1 cellular context compared by ENCODE assay signal in genomic region chr3:125003369-125003853, GRCh38.
TF ChIP-seq lines count a peak whose summit lies in the region.

No MANE protein-coding gene starts in this region.

TF ChIP-seq in GM23338, 12 proteins besides CTCF, POLR2A, EP300 and RAD21:
- TF ChIP-seq ZNF462 (CRISPR knock-in tag; IDR thresholded peaks at IDR 0.05) (no peak), ZNF331 (CRISPR knock-in tag; IDR thresholded peaks at IDR 0.05; ENCODE audit: low read depth) (no peak), EZH2phosphoT487 (IDR thresholded peaks at IDR 0.05; ENCODE audit: unreplicated experiment) (no peak), JUNB (IDR thresholded peaks at IDR 0.05; ENCODE audit: unreplicated experiment) (no peak), ZNF114 (CRISPR knock-in tag; IDR thresholded peaks at IDR 0.05) (no peak), STAT1 (IDR thresholded peaks at IDR 0.05; ENCODE audit: unreplicated experiment) (no peak), CREB1 (CRISPR knock-in tag; IDR thresholded peaks at IDR 0.05; ENCODE audit: low read depth) (no peak), EZH2 (IDR thresholded peaks at IDR 0.05; ENCODE audit: low read depth, unreplicated experiment) (no peak), REST (IDR thresholded peaks at IDR 0.05; ENCODE audit: unreplicated experiment) (no peak), NANOG (IDR thresholded peaks at IDR 0.05; ENCODE audit: borderline replicate concordance) (no peak), POLR2AphosphoS5 (IDR thresholded peaks at IDR 0.05; ENCODE audit: low read depth) (no peak), ETS1 (IDR thresholded peaks at IDR 0.05) (no peak)
TF ChIP-seq in GM23338: peak in this region for 0.
